In the genomic region with DNA sequence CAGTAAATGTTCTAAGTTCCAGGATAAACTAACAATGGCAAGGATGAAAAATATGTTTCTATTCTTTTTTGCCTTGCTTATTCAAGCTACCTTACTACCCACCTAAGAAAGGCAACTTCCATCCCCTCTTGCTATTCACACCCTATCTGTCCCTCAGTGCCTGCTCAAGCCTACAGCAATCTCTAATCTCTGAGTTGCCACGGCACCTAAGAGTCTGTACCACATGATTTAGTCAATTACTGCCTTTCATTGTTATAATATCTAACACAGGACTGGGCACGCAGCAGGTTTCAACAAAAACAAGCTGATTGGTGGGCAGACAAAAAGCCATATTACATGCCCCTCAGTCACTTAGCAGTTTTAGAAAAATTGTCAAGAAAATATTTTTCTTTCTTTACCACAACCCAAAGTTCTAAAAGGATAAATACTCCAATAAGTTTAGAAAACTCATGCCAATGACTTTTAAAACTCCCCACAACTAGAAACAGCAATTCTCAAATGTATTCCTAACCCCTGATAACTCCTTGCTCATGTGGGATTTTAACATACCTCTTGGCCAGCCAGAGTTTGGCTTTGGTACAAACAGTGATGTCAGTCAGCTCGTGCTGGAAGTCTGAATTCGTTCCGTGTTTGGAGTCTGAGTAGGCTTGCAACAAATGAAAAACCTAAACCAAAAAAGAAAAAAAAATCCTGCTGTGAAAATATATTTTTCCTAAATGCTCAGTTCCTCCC, we compare ENCODE assay signal across 1 cellular context.
A peak's percentile ranks its signal among the peaks of the same experiment; 100 is the strongest.
TF ChIP-seq lines count a peak whose summit lies in the region.

No MANE protein-coding gene starts in this region.

TF ChIP-seq in SK-N-SH treated with all-trans-retinoic acid at 6 μM for 48 hours, 23 proteins besides CTCF, POLR2A, EP300 and RAD21 (continued from another document):
- TF ChIP-seq, protein P1, sequence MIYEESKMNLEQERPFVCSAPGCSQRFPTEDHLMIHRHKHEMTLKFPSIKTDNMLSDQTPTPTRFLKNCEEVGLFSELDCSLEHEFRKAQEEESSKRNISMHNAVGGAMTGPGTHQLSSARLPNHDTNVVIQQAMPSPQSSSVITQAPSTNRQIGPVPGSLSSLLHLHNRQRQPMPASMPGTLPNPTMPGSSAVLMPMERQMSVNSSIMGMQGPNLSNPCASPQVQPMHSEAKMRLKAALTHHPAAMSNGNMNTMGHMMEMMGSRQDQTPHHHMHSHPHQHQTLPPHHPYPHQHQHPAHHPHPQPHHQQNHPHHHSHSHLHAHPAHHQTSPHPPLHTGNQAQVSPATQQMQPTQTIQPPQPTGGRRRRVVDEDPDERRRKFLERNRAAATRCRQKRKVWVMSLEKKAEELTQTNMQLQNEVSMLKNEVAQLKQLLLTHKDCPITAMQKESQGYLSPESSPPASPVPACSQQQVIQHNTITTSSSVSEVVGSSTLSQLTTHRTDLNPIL (CRISPR knock-in tag; IDR thresholded peaks at IDR 0.05; ENCODE audit: low read depth) = peak; percentile 63; the same call in 1 of the 2 replicates
- no peak for TF ChIP-seq ZNF70 (CRISPR knock-in tag; IDR thresholded peaks at IDR 0.05)
